8 cellular contexts compared by ENCODE assay signal in genomic region chr1:220528679-220529529, GRCh38. TPM values are rescaled to one million over a fixed set of nuclear protein-coding genes. Genes with fewer than 3 reads are reported as not detected.
DNase-seq lines count a peak whose midpoint lies in the region; ATAC-seq and TF ChIP-seq lines count a peak whose summit lies in the region.

No MANE protein-coding gene starts in this region.

- POLR2A ChIA-PET in RWPE1 (lab: Yijun Ruan, JAX; ENCODE audit: low non-redundant PET) = no interaction called here

- peak; percentile 62 for ATAC-seq in GM23338
- ATAC-seq in natural killer cell treated with Interleukin-12 subunit alpha and Interleukin-12 subunit beta and Interleukin-15 and Interleukin-18, amount 100 ng/mL, for 72 hours = peak in 1 of 2 donors; percentile 38
- no peak for ATAC-seq in GM21360 (IDR thresholded peaks at IDR 0.05; ENCODE audit: unreplicated experiment)

- no peaks in the 10 kb centered on the region for H3K36me3 ChIP-seq in DOHH2 (ENCODE audit: control insufficient read depth, low read length)
- H3K36me3 ChIP-seq in GM23338 (ENCODE audit: insufficient read depth) = no peaks in the 10 kb centered on the region

- peak; percentile 21 for TF ChIP-seq CTCF in DOHH2 (IDR thresholded peaks at IDR 0.05; ENCODE audit: low read depth, low read length, poor library complexity, severe bottlenecking)
- TF ChIP-seq CTCF in GM23338 (conservative IDR thresholded peaks at IDR 0.05; ENCODE audit: low read depth in 2 of 2) = peak in 1 of 2 experiments; percentile 27; a peak in 1 of 4 replicates
- no peak for TF ChIP-seq CTCF in RWPE1 (conservative IDR thresholded peaks at IDR 0.05; ENCODE audit: low read depth)

- no peaks in the 10 kb centered on the region for H4K20me1 ChIP-seq in DOHH2 (ENCODE audit: control insufficient read depth, insufficient read depth, low read depth, low read length)
- H4K20me1 ChIP-seq in GM23338 (replicated peaks; ENCODE audit: insufficient read depth) = 0 out of 2 replicates have a peak, but pooled peaks cover 7% of the 10 kb centered on the region

- H3F3A ChIP-seq in DOHH2 (ENCODE audit: control insufficient read depth, insufficient read depth) = no peaks in the 10 kb centered on the region
- no peaks in the 10 kb centered on the region for H3F3A ChIP-seq in GM23338 (replicated peaks; ENCODE audit: low read depth)

- no peaks in the 10 kb centered on the region; the same call in 2 of the 3 replicates for H3K9me3 Mint-ChIP-seq in GM23338
- H3K9me3 Mint-ChIP-seq in natural killer cell treated with Interleukin-12 subunit alpha and Interleukin-12 subunit beta and Interleukin-15 and Interleukin-18, amount 100 ng/mL, for 72 hours = peaks cover 5% of the 10 kb centered on the region

- H3K4me1 ChIP-seq in DOHH2 (ENCODE audit: control insufficient read depth, low read length) (peaks cover 12% of the 10 kb centered on the region), GM23338 (ENCODE audit: insufficient read depth) (peaks cover 21% of the 10 kb centered on the region)

- H3K4me2 ChIP-seq in DOHH2 (ENCODE audit: low read length) (peak overlapping the region; percentile 65), GM23338 (peak overlapping the region; percentile 88)

- H3K79me2 ChIP-seq in DOHH2 (ENCODE audit: control insufficient read depth, low read length) (peaks cover 50% of the 10 kb centered on the region), GM23338 (replicated peaks; ENCODE audit: insufficient read depth) (peaks cover 52% of the 10 kb centered on the region)

- H3K4me3 ChIP-seq in DOHH2 (ENCODE audit: low read length) = peak overlapping the region; percentile 77
- peak overlapping the region; percentile 84 for H3K4me3 ChIP-seq in GM23338

- peaks cover 9% of the 10 kb centered on the region; the same call in 2 of the 3 replicates for H3K36me3 Mint-ChIP-seq in GM23338 (ENCODE audit: low read depth)
- peaks cover 6% of the 10 kb centered on the region for H3K36me3 Mint-ChIP-seq in natural killer cell treated with Interleukin-12 subunit alpha and Interleukin-12 subunit beta and Interleukin-15 and Interleukin-18, amount 100 ng/mL, for 72 hours

- peak overlapping the region; percentile 95 for H3K4me3 Mint-ChIP-seq in GM23338
- peak overlapping the region; percentile 43 for H3K4me3 Mint-ChIP-seq in natural killer cell treated with Interleukin-12 subunit alpha and Interleukin-12 subunit beta and Interleukin-15 and Interleukin-18, amount 100 ng/mL, for 72 hours

- H2AFZ ChIP-seq in GM23338 = peak overlapping the region; percentile 88

- peak overlapping the region; percentile 90 for H3K27ac Mint-ChIP-seq in GM23338
- no peak overlapping the region for H3K27ac Mint-ChIP-seq in natural killer cell treated with Interleukin-12 subunit alpha and Interleukin-12 subunit beta and Interleukin-15 and Interleukin-18, amount 100 ng/mL, for 72 hours

- H3K27me3 ChIP-seq in DOHH2 (ENCODE audit: control insufficient read depth, low read length) (peaks cover 21% of the 10 kb centered on the region), GM23338 (ENCODE audit: insufficient read depth) (peaks cover 5% of the 10 kb centered on the region; the same call in 1 of the 2 replicates)

- H3K27ac ChIP-seq in DOHH2 (ENCODE audit: low read depth, low read length) (peak overlapping the region; percentile 35), GM23338 (ENCODE audit: low read depth) (no peak overlapping the region), RWPE1 (peak overlapping the region; percentile 71), epithelial cell of prostate (peak overlapping the region; percentile 69)

- H3K4me1 Mint-ChIP-seq in GM23338 = peaks cover 33% of the 10 kb centered on the region
- H3K4me1 Mint-ChIP-seq in natural killer cell treated with Interleukin-12 subunit alpha and Interleukin-12 subunit beta and Interleukin-15 and Interleukin-18, amount 100 ng/mL, for 72 hours (ENCODE audit: low read depth in 2 of 2) = peaks cover 7 to 11% of the 10 kb centered on the region in 2 donors

- DNase-seq in GM23338 (ENCODE audit: low spot score) = peak; percentile 64
- DNase-seq in RWPE1 (ENCODE audit: low spot score) = peak; percentile 61
- no peak for DNase-seq in epithelial cell of prostate (ENCODE audit: low read depth, low spot score)
- DNase-seq in natural killer cell treated with Interleukin-12 subunit alpha and Interleukin-12 subunit beta and Interleukin-15 and Interleukin-18, amount 100 ng/mL, for 72 hours (ENCODE audit: low spot score) = no peak
- DNase-seq in stimulated activated CD4-positive, alpha-beta T cell treated with anti-CD3 and anti-CD28 coated beads, Interleukin-4, amount 100 ng/mL, for 24 hours = no peak
- DNase-seq in epidermal melanocyte (ENCODE audit: insufficient read length, low spot score) = no peak

- CTCF ChIA-PET in RWPE1 (lab: Yijun Ruan, JAX) = interaction anchor here (0.5 to 1.0 kb wide), 2 partner anchors 233 to 375 kb away, joined by 3 read pairs; no protein-coding TSS in a partner anchor

- H3K9me3 ChIP-seq in DOHH2 (ENCODE audit: control insufficient read depth, insufficient read depth, low read length) = no peaks in the 10 kb centered on the region

- H3K9me2 ChIP-seq in DOHH2 (replicated peaks; ENCODE audit: control insufficient read depth, low read length) (no peaks in the 10 kb centered on the region), GM23338 (ENCODE audit: insufficient read depth) (no peaks in the 10 kb centered on the region)

- H3K27me3 Mint-ChIP-seq in GM23338 (ENCODE audit: insufficient read depth, low read depth, poor library complexity) = peaks cover 5% of the 10 kb centered on the region
- H3K27me3 Mint-ChIP-seq in natural killer cell treated with Interleukin-12 subunit alpha and Interleukin-12 subunit beta and Interleukin-15 and Interleukin-18, amount 100 ng/mL, for 72 hours = peaks cover 44 to 67% of the 10 kb centered on the region in 2 donors

TF ChIP-seq in GM23338, 12 proteins besides CTCF, POLR2A, EP300 and RAD21:
- TF ChIP-seq POLR2AphosphoS5 (IDR thresholded peaks at IDR 0.05; ENCODE audit: low read depth) (peak; percentile 13; the same call in 1 of the 2 replicates), JUNB (IDR thresholded peaks at IDR 0.05; ENCODE audit: unreplicated experiment) (no peak), EZH2 (IDR thresholded peaks at IDR 0.05; ENCODE audit: low read depth, unreplicated experiment) (no peak)

RNA-seq across cellular contexts. Expression of gene MARK1, which starts 1.0 kb away (rescaled TPM):
- 13.6 and 13.9 TPM in 2 replicates for total RNA-seq in GM23338 (2014; rRNA removed; shearing (Covaris generic))
- polyA plus RNA-seq in GM23338 (2016; fragmentation: Nextera tagmentation; extraction: Ambion mirVana) = 9.7 and 11.1 TPM in 2 replicates
- not detected for total RNA-seq in natural killer cell treated with Interleukin-12 subunit alpha and Interleukin-12 subunit beta and Interleukin-15 and Interleukin-18, amount 100 ng/mL, for 72 hours

Comparison
In these comparisons a context has a peak if more than half of its experiments do, and no peak if none do; other contexts are left out.
1. DNase-seq: peak in GM23338 (single experiment) and RWPE1 (single experiment); none in epithelial cell of prostate (single experiment), natural killer cell treated with Interleukin-12 subunit alpha and Interleukin-12 subunit beta and Interleukin-15 and Interleukin-18, amount 100 ng/mL, for 72 hours (single experiment), stimulated activated CD4-positive, alpha-beta T cell treated with anti-CD3 and anti-CD28 coated beads, Interleukin-4, amount 100 ng/mL, for 24 hours (single experiment) and epidermal melanocyte (single experiment).
2. RNA of gene MARK1, which starts 1.0 kb away (total RNA-seq): 13.6 to 13.9 TPM in GM23338; not detected in natural killer cell treated with Interleukin-12 subunit alpha and Interleukin-12 subunit beta and Interleukin-15 and Interleukin-18, amount 100 ng/mL, for 72 hours; every median in the first group is over 10 times any median in the second.